ENCODE assay signal across 17 cellular contexts in the genomic region with DNA sequence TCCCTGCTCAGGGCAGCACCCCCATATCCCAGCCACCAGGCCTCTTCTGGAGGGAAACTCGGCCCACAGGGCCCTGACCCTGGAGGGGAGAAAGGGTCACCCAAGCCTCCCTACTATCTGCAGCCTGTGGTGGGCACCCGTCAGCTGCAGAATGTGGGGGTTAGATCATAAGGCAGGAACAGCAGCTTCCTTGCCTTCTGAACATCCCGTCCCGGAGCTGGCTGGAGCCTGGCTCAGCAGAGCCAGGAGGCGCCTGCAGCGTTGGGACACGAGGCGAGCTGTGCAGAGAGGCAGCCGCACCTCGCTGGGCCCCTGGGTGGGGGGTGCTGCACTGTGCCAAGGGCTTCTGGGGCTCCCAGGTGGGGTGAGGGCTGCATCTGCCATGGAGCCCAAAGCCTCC.
"Had no signal": no experiment of that assay in that cellular context is flagged by ENCODE, and none has a peak within 500 bp of the region (broad histone marks: within the 10 kb centered on the region; RNA-seq: fewer than 3 reads in every experiment).

No MANE protein-coding gene starts in this region.

- H3K4me1 ChIP-seq: tibial nerve had no signal

- H3K36me3 Mint-ChIP-seq: activated naive CD8-positive, alpha-beta T cell; naive B cell had no signal

- DNase-seq: activated CD4-positive, alpha-beta T cell treated with anti-CD3 and anti-CD28 coated beads, Interleukin-2, amount 50 U/mL, for 4 hours; amniotic stem cell; dermis blood vessel endothelial cell; effector memory CD4-positive, alpha-beta T cell; esophagus squamous epithelium; hippocampal formation; mammary epithelial cell; midbrain; naive B cell; stimulated activated CD4-positive, alpha-beta T cell treated with anti-CD3 and anti-CD28 coated beads, Interleukin-12 subunit alpha, Interleukin-12 subunit beta, amount 100 ng/mL, for 4 hours; stimulated activated CD4-positive, alpha-beta T cell treated with anti-CD3 and anti-CD28 coated beads, Interleukin-2, amount 100 ng/mL, for 24 hours; stimulated activated naive CD4-positive, alpha-beta T cell treated with Interleukin-2 at 50 U/mL for 16 hours; uterus had no signal

- H3K4me1 Mint-ChIP-seq: naive B cell had no signal

- H3K4me3 Mint-ChIP-seq: activated naive CD8-positive, alpha-beta T cell; naive B cell; neural crest cell had no signal

- H3K9me3 ChIP-seq: esophagus squamous epithelium, tibial nerve, uterus had no signal

- H3K27ac ChIP-seq: tibial nerve, uterus had no signal

- H3K27me3 Mint-ChIP-seq: activated naive CD8-positive, alpha-beta T cell had no signal

- ATAC-seq: left lobe of liver had no signal

- H3K9me3 Mint-ChIP-seq: neural crest cell had no signal

- H3K27me3 ChIP-seq: uterus had no signal

- H3K4me3 ChIP-seq: esophagus squamous epithelium, tibial nerve, uterus had no signal

- H3K27ac Mint-ChIP-seq: activated naive CD8-positive, alpha-beta T cell had no signal

- H3K36me3 ChIP-seq: esophagus squamous epithelium, tibial nerve, uterus had no signal
